Comparison of ENCODE assay signal across 14 cellular contexts in genomic region chr14:32129124-32129523, GRCh38. TPM values are rescaled to one million over a fixed set of nuclear protein-coding genes. Genes with fewer than 3 reads are reported as not detected.
DNase-seq lines count a peak whose midpoint lies in the region; ATAC-seq and TF ChIP-seq lines count a peak whose summit lies in the region.
"Had no signal": no experiment of that assay in that cellular context is flagged by ENCODE, and none has a peak within 500 bp of the region (broad histone marks: within the 10 kb centered on the region; RNA-seq: fewer than 3 reads in every experiment).

No MANE protein-coding gene starts in this region.

- 69 to 84% methylated on average over 2 of the region's 2 CpGs for WGBS in testis, 2 donors

- H3K4me3 ChIP-seq in choroid plexus epithelial cell (ENCODE audit: low read depth, low read length) (no peak overlapping the region), testis (no peak overlapping the region)
- H3K4me3 ChIP-seq: lower lobe of right lung had no signal

- no peaks in the 10 kb centered on the region for H3K27me3 ChIP-seq in testis

- H3K36me3 ChIP-seq in testis (ENCODE audit: low read depth, missing control alignments), result no peaks in the 10 kb centered on the region
- H3K36me3 ChIP-seq: lower lobe of right lung had no signal

- TF ChIP-seq POLR2A in GM18505 (IDR thresholded peaks at IDR 0.05; ENCODE audit: borderline replicate concordance, extremely low read depth, insufficient read depth, insufficient read length), result no peak
- TF ChIP-seq POLR2A in testis (IDR thresholded peaks at IDR 0.05), result no peak

- TF ChIP-seq CTCF in choroid plexus epithelial cell (conservative IDR thresholded peaks at IDR 0.05; ENCODE audit: low read depth, low read length), result no peak
- no peak for TF ChIP-seq CTCF in testis (IDR thresholded peaks at IDR 0.05)

- intact Hi-C loops in testis (cut with DNase I; ENCODE audit: low total_unique reads), result no loop called here

- ATAC-seq in GM18505 (IDR thresholded peaks at IDR 0.05; ENCODE audit: unreplicated experiment) (no peak), GM21360 (IDR thresholded peaks at IDR 0.05; ENCODE audit: unreplicated experiment) (no peak), HG02588 (IDR thresholded peaks at IDR 0.05; ENCODE audit: unreplicated experiment) (no peak)

- DNase-seq in A172 (ENCODE audit: low spot score) (peak; percentile 40), HT1080 (ENCODE audit: low read depth) (peak; percentile 25), choroid plexus epithelial cell (ENCODE audit: low read depth) (peak; percentile 65), kidney glomerular epithelial cell (lab: John Stamatoyannopoulos, UW) (peak; percentile 10), testis (no peak)
- DNase-seq: ACHN; central memory CD4-positive, alpha-beta T cell; DMS53; lower lobe of right lung; NCI-H1105 treated with DMSO at 0.1 percent for 48 hours; posterior cingulate gyrus had no signal

- no peaks in the 10 kb centered on the region for H3K9me3 ChIP-seq in testis
- H3K9me3 ChIP-seq: lower lobe of right lung had no signal

- H3K4me1 ChIP-seq in testis, result no peaks in the 10 kb centered on the region
- H3K4me1 ChIP-seq: lower lobe of right lung had no signal

- no peak overlapping the region for H3K27ac ChIP-seq in testis
- H3K27ac ChIP-seq: lower lobe of right lung had no signal

RNA-seq across cellular contexts. Expression of gene ARHGAP5, which starts 52.0 kb away (rescaled TPM):
- total RNA-seq in A172 (2014; rRNA removed; shearing (Covaris generic)), result 20.7 and 21.5 TPM in 2 replicates
- 34.9 and 36.8 TPM in 2 replicates for total RNA-seq in HT1080 (2014; rRNA removed; shearing (Covaris generic))
- polyA plus RNA-seq in HT1080 (2015; cell fraction: cytosol; rRNA removed), result 26.7 and 35.0 TPM in 2 replicates
- polyA plus RNA-seq in HT1080 (2015; cell fraction: nucleus; rRNA removed), result 32.2 and 33.1 TPM in 2 replicates
- total RNA-seq in testis, result 100 to 1,000 TPM; 115 to 161 TPM
- polyA plus RNA-seq in testis (ENCODE audit: insufficient read depth, low read depth, low replicate concordance), result 41.5 TPM
